ENCODE assay signal across 12 cellular contexts in the genomic region with DNA sequence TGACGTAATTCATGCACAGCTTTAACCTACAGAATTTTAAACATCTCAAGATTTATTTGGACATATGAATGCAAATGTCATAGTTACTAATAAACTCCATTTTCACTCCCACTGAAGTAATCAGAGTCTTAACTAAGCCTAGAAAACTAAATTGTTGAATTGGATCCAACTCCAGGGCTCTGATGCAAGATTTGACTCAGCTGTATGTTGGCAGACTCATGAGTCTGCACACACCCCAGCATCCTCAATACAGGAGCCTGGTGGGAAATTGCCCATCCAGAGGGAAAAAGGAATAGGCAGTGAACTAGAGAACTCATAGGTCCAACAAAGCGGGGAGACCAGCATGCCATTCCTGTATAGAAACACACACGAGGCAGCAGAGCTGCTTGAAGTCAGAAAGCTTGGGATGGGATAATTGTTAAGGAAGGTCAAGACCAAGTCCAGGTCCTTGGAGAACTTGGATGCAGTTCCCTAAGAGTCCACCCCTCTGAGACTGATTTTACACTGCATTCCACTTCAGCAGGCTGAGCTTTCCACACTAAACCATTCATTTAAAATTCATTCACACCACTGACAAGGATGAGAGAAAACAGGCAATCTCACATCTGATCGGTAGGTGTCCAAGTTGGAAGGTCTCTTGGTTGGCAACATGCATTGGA. TPM values are rescaled to one million over a fixed set of nuclear protein-coding genes. Genes with fewer than 3 reads are reported as not detected.
DNase-seq lines count a peak whose midpoint lies in the region; ATAC-seq and TF ChIP-seq lines count a peak whose summit lies in the region.
"Had no signal": no experiment of that assay in that cellular context is flagged by ENCODE, and none has a peak within 500 bp of the region (broad histone marks: within the 10 kb centered on the region; RNA-seq: fewer than 3 reads in every experiment).

No MANE protein-coding gene starts in this region.

- H3K9me3 Mint-ChIP-seq in nephron progenitor cell: no peaks in the 10 kb centered on the region

- no peak overlapping the region for H2BK120ac ChIP-seq in mesenchymal stem cell (ENCODE audit: low read depth, low read length)

- H3K27me3 ChIP-seq in mesenchymal stem cell (ENCODE audit: control insufficient read depth in 1 of 2, insufficient read depth in 1 of 2, low read length in 2 of 2) (no peaks in the 10 kb centered on the region), H7 (ENCODE audit: control insufficient read depth, insufficient read depth, low read length) (no peaks in the 10 kb centered on the region)
- H3K27me3 ChIP-seq: colonic mucosa had no signal

- 97% methylated on average over 3 of the region's 4 CpGs for WGBS in mesenchymal stem cell

- no peak overlapping the region for H3K4ac ChIP-seq in mesenchymal stem cell (ENCODE audit: low read depth in 1 of 2, low read length in 2 of 2)

- ATAC-seq in GM19467 (IDR thresholded peaks at IDR 0.05; ENCODE audit: unreplicated experiment): no peak
- ATAC-seq: Panc1 had no signal

- H3K79me1 ChIP-seq in mesenchymal stem cell (replicated peaks; ENCODE audit: low read length, poor library complexity, severe bottlenecking): no peaks in the 10 kb centered on the region

- DNase-seq in A172 (ENCODE audit: low spot score) (peak; percentile 27), HS-5 (ENCODE audit: low read depth) (peak; percentile 84), cardiac fibroblast (ENCODE audit: low read depth in 2 of 2) (peak; percentile 93 to 94), mesenchymal stem cell (peak; percentile 74), nephron progenitor cell (no peak), SHP77 (lab: John Stamatoyannopoulos, UW) (no peak), H7 (no peak)
- DNase-seq: colonic mucosa, DMS53 had no signal

- no peaks in the 10 kb centered on the region for H3K9me3 ChIP-seq in mesenchymal stem cell (ENCODE audit: control insufficient read depth, low read length)
- H3K9me3 ChIP-seq: colonic mucosa had no signal

- H3K14ac ChIP-seq in mesenchymal stem cell (ENCODE audit: low read length in 2 of 2): no peak overlapping the region

- H2AK5ac ChIP-seq in mesenchymal stem cell (ENCODE audit: low read length, severe bottlenecking): no peak overlapping the region

- H2BK5ac ChIP-seq in mesenchymal stem cell (ENCODE audit: low read depth, low read length, poor library complexity, severe bottlenecking): no peak overlapping the region

- no peaks in the 10 kb centered on the region for H3K4me1 Mint-ChIP-seq in nephron progenitor cell

- no peak overlapping the region for H3K27ac Mint-ChIP-seq in nephron progenitor cell

- no peak overlapping the region for H2BK15ac ChIP-seq in mesenchymal stem cell (ENCODE audit: low read depth, poor library complexity, severe bottlenecking)

- H3K9ac ChIP-seq in mesenchymal stem cell (ENCODE audit: low read length): peak overlapping the region; percentile 3

- H3K36me3 ChIP-seq in mesenchymal stem cell (ENCODE audit: control insufficient read depth in 1 of 2, insufficient read depth in 2 of 2, low read depth in 1 of 2, low read length in 2 of 2): peaks cover 0 to 12% of the 10 kb centered on the region in 2 experiments
- no peaks in the 10 kb centered on the region for H3K36me3 ChIP-seq in H7 (replicated peaks; ENCODE audit: control insufficient read depth, insufficient read depth, low read length)
- H3K36me3 ChIP-seq: colonic mucosa had no signal

- H3K4me3 Mint-ChIP-seq in nephron progenitor cell: no peak overlapping the region

- no peak overlapping the region for H3K27ac ChIP-seq in mesenchymal stem cell (ENCODE audit: low read length, poor library complexity, severe bottlenecking)
- H3K27ac ChIP-seq: colonic mucosa, HL-60 had no signal

- no peak for TF ChIP-seq CTCF in cardiac fibroblast (IDR thresholded peaks at IDR 0.05; ENCODE audit: low read depth, low read length)
- no peak for TF ChIP-seq CTCF in nephron progenitor cell (IDR thresholded peaks at IDR 0.05)

- no peaks in the 10 kb centered on the region for H3K4me1 ChIP-seq in mesenchymal stem cell (ENCODE audit: control insufficient read depth, insufficient read depth, low read depth, low read length)
- H3K4me1 ChIP-seq: colonic mucosa had no signal

- H3K4me3 ChIP-seq in cardiac fibroblast (replicated peaks in 1 of 2; ENCODE audit: low read depth in 2 of 2, low read length in 2 of 2) (no peak overlapping the region), mesenchymal stem cell (ENCODE audit: insufficient read depth in 1 of 2, low read depth in 1 of 2, low read length in 2 of 2) (no peak overlapping the region), H7 (ENCODE audit: insufficient read depth, low read depth, low read length) (no peak overlapping the region)
- H3K4me3 ChIP-seq: colonic mucosa had no signal

- no peak overlapping the region for H4K8ac ChIP-seq in mesenchymal stem cell (ENCODE audit: low read length)

- H2AFZ ChIP-seq in mesenchymal stem cell (ENCODE audit: low read depth, low read length): no peak overlapping the region

- no peak overlapping the region for H3K23ac ChIP-seq in mesenchymal stem cell (ENCODE audit: low read length in 2 of 2)

- no peak overlapping the region for H3K18ac ChIP-seq in mesenchymal stem cell (ENCODE audit: low read depth in 1 of 2, low read length in 2 of 2)

- H2BK12ac ChIP-seq in mesenchymal stem cell (ENCODE audit: low read length in 2 of 2): no peak overlapping the region

- H3K4me2 ChIP-seq in mesenchymal stem cell (ENCODE audit: low read length, poor library complexity, severe bottlenecking): no peak overlapping the region

- H3K27me3 Mint-ChIP-seq in nephron progenitor cell (ENCODE audit: low read depth, poor library complexity): no peaks in the 10 kb centered on the region

- no peak overlapping the region for H4K91ac ChIP-seq in mesenchymal stem cell (ENCODE audit: low read length)

- H3K36me3 Mint-ChIP-seq in nephron progenitor cell (ENCODE audit: low read depth): no peaks in the 10 kb centered on the region

RNA-seq across cellular contexts. Expression of a gene that starts 14.5 kb away (rescaled TPM):
- 24.6 and 26.2 TPM in 2 replicates for total RNA-seq in A172 (2014; rRNA removed; shearing (Covaris generic))
- 45.7 TPM for polyA plus RNA-seq in mesenchymal stem cell (2013, experiment 1 of 2)
- polyA plus RNA-seq in mesenchymal stem cell (2013, experiment 2 of 2): 46.5 TPM
- 8.8 and 11.6 TPM in 2 replicates for total RNA-seq in H7 (2014; rRNA removed; shearing (Covaris generic))

Comparison
In these comparisons a context has a peak if more than half of its experiments do, and no peak if none do; other contexts are left out.
1. DNase-seq: peak in A172 (single experiment), HS-5 (single experiment), cardiac fibroblast (2 of 2) and mesenchymal stem cell (single experiment); none in nephron progenitor cell (single experiment), SHP77 (0 of 2) and H7 (single experiment).